8 cellular contexts compared by ENCODE assay signal in the genomic region with DNA sequence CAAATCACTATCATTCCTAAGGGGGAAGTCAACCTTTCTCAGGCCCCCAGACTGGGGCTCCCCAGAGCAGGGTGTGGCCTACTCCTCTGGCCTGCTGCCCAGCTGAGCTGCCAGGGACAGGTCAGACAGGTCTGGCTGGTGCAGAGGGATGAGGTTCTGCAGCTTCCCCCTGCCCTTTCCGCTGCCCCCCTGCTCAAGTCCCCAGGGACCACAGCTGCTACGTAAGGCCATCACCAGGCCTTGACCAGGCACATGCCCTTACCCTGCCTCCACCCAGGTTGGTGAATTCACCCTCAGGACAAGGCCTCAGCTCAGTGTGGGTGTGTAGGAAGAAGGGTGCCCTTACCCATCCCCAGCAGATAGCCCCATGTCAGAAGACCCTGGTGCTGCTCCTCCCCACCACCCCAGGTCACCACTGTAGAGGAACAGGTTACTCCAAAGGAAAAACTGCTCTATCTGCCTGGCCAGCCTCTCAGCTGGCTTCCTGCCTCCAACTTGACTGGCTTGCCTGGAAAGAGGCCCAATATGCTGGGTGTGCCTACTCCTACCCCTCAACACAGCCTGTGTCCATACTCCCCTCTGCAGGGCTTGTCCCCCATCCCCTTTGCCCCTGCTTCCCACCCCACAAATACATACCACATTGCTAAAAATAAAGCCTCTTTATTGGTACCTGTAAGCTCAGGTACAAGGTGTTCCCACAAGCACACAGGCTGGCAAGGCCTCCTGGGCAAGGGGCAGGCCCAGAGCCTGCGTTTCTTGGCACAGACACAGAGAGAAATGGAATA. TPM values are rescaled to one million over a fixed set of nuclear protein-coding genes. Genes with fewer than 3 reads are reported as not detected.
DNase-seq lines count a peak whose midpoint lies in the region; ATAC-seq and TF ChIP-seq lines count a peak whose summit lies in the region.

No MANE protein-coding gene starts in this region.

- WGBS in thyroid gland, 2 donors: 10 to 25% methylated on average over 1 of the region's 3 CpGs

- intact Hi-C loops in thyroid gland (cut with DNase I): loop anchor here (5.0 kb wide), 1 partner anchor 41 kb away; no protein-coding TSS in a partner anchor

- no peaks in the 10 kb centered on the region for H3K9me3 ChIP-seq in thyroid gland

- peaks cover 40 to 44% of the 10 kb centered on the region in 2 donors for H3K36me3 ChIP-seq in thyroid gland

- H3K27ac ChIP-seq in thyroid gland: peak overlapping the region; percentile 89 to 94 (median 92)

- H3K4me3 ChIP-seq in thyroid gland (replicated peaks in 1 of 3): no peak overlapping the region

- no peak for ATAC-seq in activated naive CD8-positive, alpha-beta T cell treated with anti-CD3 and anti-CD28 coated beads, Interleukin-2, amount 50 U/mL, for 24 hours
- no peak for ATAC-seq in HG02938 (IDR thresholded peaks at IDR 0.05; ENCODE audit: unreplicated experiment)
- ATAC-seq in HG03108 (IDR thresholded peaks at IDR 0.05; ENCODE audit: unreplicated experiment): no peak

- H3K27ac Mint-ChIP-seq in activated naive CD8-positive, alpha-beta T cell treated with anti-CD3 and anti-CD28 coated beads, Interleukin-2, amount 50 U/mL, for 24 hours: peak overlapping the region; percentile 62

- peaks cover 58% of the 10 kb centered on the region for H3K4me1 Mint-ChIP-seq in activated naive CD8-positive, alpha-beta T cell treated with anti-CD3 and anti-CD28 coated beads, Interleukin-2, amount 50 U/mL, for 24 hours

- no peaks in the 10 kb centered on the region for H3K27me3 ChIP-seq in thyroid gland

- peak in 1 of 2 donors; percentile 21 for TF ChIP-seq POLR2A in thyroid gland (IDR thresholded peaks at IDR 0.05)

- TF ChIP-seq CTCF in thyroid gland (IDR thresholded peaks at IDR 0.05): no peak

- H3K36me3 Mint-ChIP-seq in activated naive CD8-positive, alpha-beta T cell treated with anti-CD3 and anti-CD28 coated beads, Interleukin-2, amount 50 U/mL, for 24 hours (ENCODE audit: low read depth): peaks cover 60% of the 10 kb centered on the region

- peak; percentile 15 for DNase-seq in SKM-1 treated with dmso at 0.1 percent for 144 hours (lab: John Stamatoyannopoulos, UW; ENCODE audit: unreplicated experiment)
- no peak for DNase-seq in SKM-1 (lab: John Stamatoyannopoulos, UW; ENCODE audit: unreplicated experiment)
- no peak for DNase-seq in activated naive CD8-positive, alpha-beta T cell treated with anti-CD3 and anti-CD28 coated beads, Interleukin-2, amount 50 U/mL, for 24 hours
- DNase-seq in kidney tubule cell (ENCODE audit: low spot score): peak; percentile 82
- peak; percentile 95 to 96 for DNase-seq in thyroid gland
- DNase-seq in OCI-M2 (lab: John Stamatoyannopoulos, UW; ENCODE audit: unreplicated experiment): no peak

- no peaks in the 10 kb centered on the region for H3K27me3 Mint-ChIP-seq in activated naive CD8-positive, alpha-beta T cell treated with anti-CD3 and anti-CD28 coated beads, Interleukin-2, amount 50 U/mL, for 24 hours

- H3K9me3 Mint-ChIP-seq in activated naive CD8-positive, alpha-beta T cell treated with anti-CD3 and anti-CD28 coated beads, Interleukin-2, amount 50 U/mL, for 24 hours: no peaks in the 10 kb centered on the region

- peaks cover 45 to 58% of the 10 kb centered on the region in 2 donors for H3K4me1 ChIP-seq in thyroid gland

- no peak overlapping the region for H3K4me3 Mint-ChIP-seq in activated naive CD8-positive, alpha-beta T cell treated with anti-CD3 and anti-CD28 coated beads, Interleukin-2, amount 50 U/mL, for 24 hours

RNA-seq across cellular contexts. Expression of a gene that starts 12.0 kb away (rescaled TPM):
- 10 to 100 TPM; 33.5 to 81.0 (median 36.7) TPM for total RNA-seq in thyroid gland

RNA-seq across cellular contexts. Expression of a gene that starts 33.9 kb away (rescaled TPM):
- 10 to 100 TPM in 3 of 4 donors, 1 to 10 TPM in 1; 8.9 to 17.8 (median 11.7) TPM for total RNA-seq in thyroid gland

RNA-seq across cellular contexts. Expression of a gene that starts 34.0 kb away (rescaled TPM):
- total RNA-seq in thyroid gland: 100 to 1,000 TPM in 2 of 4 donors, 10 to 100 TPM in 2; 64.6 to 105 (median 101) TPM

RNA-seq across cellular contexts. Expression of a gene that starts 51.0 kb away (rescaled TPM):
- total RNA-seq in thyroid gland: not detected

Comparison
In these comparisons a context has a peak if more than half of its experiments do, and no peak if none do; other contexts are left out.
1. DNase-seq: peak in SKM-1 treated with dmso at 0.1 percent for 144 hours (single experiment), kidney tubule cell (single experiment) and thyroid gland (2 of 2); none in SKM-1 (single experiment), activated naive CD8-positive, alpha-beta T cell treated with anti-CD3 and anti-CD28 coated beads, Interleukin-2, amount 50 U/mL, for 24 hours (single experiment) and OCI-M2 (single experiment).